ENCODE assay signal across 1 cellular context in genomic region chr2:241350878-241351639, GRCh38.
TF ChIP-seq lines count a peak whose summit lies in the region.

No MANE protein-coding gene starts in this region.

TF ChIP-seq in HepG2, 621 proteins besides CTCF, POLR2A, EP300 and RAD21 (continued from another document and continues in another):
- TF ChIP-seq KLF11 (CRISPR knock-in tag; IDR thresholded peaks at IDR 0.05) (no peak; the same call in 1 of the 2 replicates), PBX3 (CRISPR knock-in tag; IDR thresholded peaks at IDR 0.05; ENCODE audit: borderline replicate concordance) (no peak), SRSF4 (IDR thresholded peaks at IDR 0.05; ENCODE audit: low read depth, low read length, poor library complexity, severe bottlenecking) (no peak), ZNF792 (CRISPR knock-in tag; IDR thresholded peaks at IDR 0.05) (0 out of 2 replicates have a peak, but pooled peaks have one; percentile 59), ZNF589 (CRISPR knock-in tag; conservative IDR thresholded peaks at IDR 0.05) (no peak), ZNF674 (CRISPR knock-in tag; IDR thresholded peaks at IDR 0.05; ENCODE audit: low read depth) (no peak), ZNF432 (CRISPR knock-in tag; IDR thresholded peaks at IDR 0.05; ENCODE audit: borderline replicate concordance) (no peak), BCL3 (CRISPR knock-in tag; IDR thresholded peaks at IDR 0.05) (no peak), PAXIP1 (CRISPR knock-in tag; conservative IDR thresholded peaks at IDR 0.05) (peak; percentile 87), ELK4 (CRISPR knock-in tag; IDR thresholded peaks at IDR 0.05; ENCODE audit: borderline replicate concordance) (no peak), PAX8 (CRISPR knock-in tag; IDR thresholded peaks at IDR 0.05; ENCODE audit: borderline replicate concordance) (no peak), ZBTB21 (CRISPR knock-in tag; IDR thresholded peaks at IDR 0.05) (peak; percentile 52; the same call in 1 of the 2 replicates), GRHL1 (CRISPR knock-in tag; conservative IDR thresholded peaks at IDR 0.05) (no peak), GZF1 (CRISPR knock-in tag; IDR thresholded peaks at IDR 0.05) (no peak; the same call in 1 of the 2 replicates), ZNF75D (CRISPR knock-in tag; IDR thresholded peaks at IDR 0.05; ENCODE audit: borderline replicate concordance) (no peak), DMTF1 (CRISPR knock-in tag; IDR thresholded peaks at IDR 0.05) (no peak), ZNF121 (CRISPR knock-in tag; IDR thresholded peaks at IDR 0.05) (no peak), NFIB (CRISPR knock-in tag; IDR thresholded peaks at IDR 0.05; ENCODE audit: borderline replicate concordance) (no peak), HNF4G (IDR thresholded peaks at IDR 0.05; ENCODE audit: borderline replicate concordance, low read depth, low read length) (0 out of 2 replicates have a peak, but pooled peaks have one; percentile 23), HNF4G (CRISPR knock-in tag; IDR thresholded peaks at IDR 0.05; ENCODE audit: borderline replicate concordance, low read depth) (no peak), ZNF296 (CRISPR knock-in tag; conservative IDR thresholded peaks at IDR 0.05) (no peak), ZNF44 (CRISPR knock-in tag; IDR thresholded peaks at IDR 0.05) (no peak), ZNF550 (CRISPR knock-in tag; IDR thresholded peaks at IDR 0.05; ENCODE audit: borderline replicate concordance) (no peak), ZFP37 (CRISPR knock-in tag; IDR thresholded peaks at IDR 0.05; ENCODE audit: borderline replicate concordance) (no peak), SAFB2 (CRISPR knock-in tag; IDR thresholded peaks at IDR 0.05; ENCODE audit: borderline replicate concordance, low read depth) (peak; percentile 56; the same call in 1 of the 2 replicates), ZNF224 (CRISPR knock-in tag; IDR thresholded peaks at IDR 0.05) (0 out of 2 replicates have a peak, but pooled peaks have one; percentile 71), RNF2 (conservative IDR thresholded peaks at IDR 0.05; ENCODE audit: low read depth) (no peak), NCOA5 (CRISPR knock-in tag; IDR thresholded peaks at IDR 0.05) (no peak), ZNF577 (CRISPR knock-in tag; IDR thresholded peaks at IDR 0.05; ENCODE audit: borderline replicate concordance, low read depth) (no peak), ZUFSP (CRISPR knock-in tag; IDR thresholded peaks at IDR 0.05; ENCODE audit: borderline replicate concordance) (no peak), POGZ (CRISPR knock-in tag; IDR thresholded peaks at IDR 0.05) (no peak; the same call in 1 of the 2 replicates), TGIF2 (CRISPR knock-in tag; IDR thresholded peaks at IDR 0.05) (no peak), ZNF724P (CRISPR knock-in tag; IDR thresholded peaks at IDR 0.05; ENCODE audit: borderline replicate concordance) (no peak), ZNF564 (CRISPR knock-in tag; IDR thresholded peaks at IDR 0.05) (no peak), IRF9 (CRISPR knock-in tag; IDR thresholded peaks at IDR 0.05; ENCODE audit: borderline replicate concordance) (no peak), ARID2 (CRISPR knock-in tag; IDR thresholded peaks at IDR 0.05; ENCODE audit: borderline replicate concordance) (no peak), ZNF800 (CRISPR knock-in tag; IDR thresholded peaks at IDR 0.05) (no peak), ZNF639 (CRISPR knock-in tag; conservative IDR thresholded peaks at IDR 0.05) (no peak), HCFC1 (IDR thresholded peaks at IDR 0.05; ENCODE audit: low read depth, low read length) (no peak), ATF3 (CRISPR knock-in tag; IDR thresholded peaks at IDR 0.05) (no peak), ZC3H4 (CRISPR knock-in tag; IDR thresholded peaks at IDR 0.05; ENCODE audit: borderline replicate concordance) (0 out of 2 replicates have a peak, but pooled peaks have one; percentile 77), PHF21A (CRISPR knock-in tag; IDR thresholded peaks at IDR 0.05) (peak; percentile 35; the same call in 1 of the 2 replicates)
